ENCODE assay signal across 1 cellular context in the genomic region with DNA sequence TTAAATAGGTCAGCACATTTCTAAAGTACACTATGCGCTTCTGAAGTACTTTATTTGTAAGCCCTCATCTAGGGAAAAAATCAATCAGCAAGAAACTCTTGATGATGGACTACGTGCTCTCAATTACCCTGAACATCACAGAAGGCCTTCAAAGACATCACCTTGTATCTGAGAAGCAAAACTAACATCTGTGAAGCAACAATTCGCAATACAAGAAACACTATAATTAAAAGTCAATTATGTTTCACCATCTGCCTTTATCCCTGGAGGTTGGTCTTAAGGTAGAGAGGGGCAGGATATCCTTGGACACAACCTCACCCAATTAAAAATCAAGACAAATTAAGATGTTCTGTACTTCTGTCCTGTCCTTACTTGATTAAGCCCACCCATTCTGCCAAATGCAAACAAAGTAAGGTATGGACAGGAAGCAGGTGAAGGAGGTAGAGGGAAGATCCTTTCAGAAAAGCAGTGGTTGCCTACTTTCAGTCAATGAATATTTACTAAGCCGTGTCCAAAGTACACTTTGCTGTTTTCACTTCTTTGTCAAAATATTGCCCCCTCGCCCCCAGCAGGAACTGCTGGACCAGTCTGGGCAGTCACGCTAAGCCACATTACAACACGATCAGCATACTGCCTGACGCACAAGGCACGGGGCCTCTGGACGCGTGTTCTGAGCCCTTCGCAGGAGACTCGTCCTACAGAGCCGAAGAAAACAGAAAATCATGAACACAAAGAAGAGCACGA.
A peak's percentile ranks its signal among the peaks of the same experiment; 100 is the strongest.
TF ChIP-seq lines count a peak whose summit lies in the region.

No MANE protein-coding gene starts in this region.

TF ChIP-seq in K562, 482 proteins besides CTCF, POLR2A, EP300 and RAD21 (continued from another document):
- TF ChIP-seq ZNF592 (IDR thresholded peaks at IDR 0.05) (0 out of 2 replicates have a peak, but pooled peaks have one; percentile 49), L3MBTL2 (IDR thresholded peaks at IDR 0.05) (peak; percentile 78), ZNF24 (IDR thresholded peaks at IDR 0.05) (0 out of 2 replicates have a peak, but pooled peaks have one; percentile 15), SMAD1 (IDR thresholded peaks at IDR 0.05; ENCODE audit: low read depth, low read length, partially characterized antibody) (no peak), HES1 (IDR thresholded peaks at IDR 0.05; ENCODE audit: low read depth) (peak; percentile 14; the same call in 1 of the 2 replicates), MIER1 (IDR thresholded peaks at IDR 0.05; ENCODE audit: low read depth) (0 out of 2 replicates have a peak, but pooled peaks have one; percentile 36), SIRT6 (IDR thresholded peaks at IDR 0.05; ENCODE audit: low read depth, low read length) (no peak), ZNF316 (IDR thresholded peaks at IDR 0.05) (peak; percentile 38), ZNF232 (CRISPR knock-in tag; IDR thresholded peaks at IDR 0.05) (0 out of 2 replicates have a peak, but pooled peaks have one; percentile 9), CHCHD3 (CRISPR knock-in tag; IDR thresholded peaks at IDR 0.05) (no peak), NCOA1 (IDR thresholded peaks at IDR 0.05; ENCODE audit: low read depth) (no peak), MYC (IDR thresholded peaks at IDR 0.05; ENCODE audit: low read depth, low read length) (peak; percentile 68; the same call in 1 of the 2 replicates), MYC (CRISPR knock-in tag; IDR thresholded peaks at IDR 0.05; ENCODE audit: borderline replicate concordance, low read depth) (no peak), ILF3 (IDR thresholded peaks at IDR 0.05; ENCODE audit: borderline replicate concordance) (no peak)
- TF ChIP-seq, protein P1, sequence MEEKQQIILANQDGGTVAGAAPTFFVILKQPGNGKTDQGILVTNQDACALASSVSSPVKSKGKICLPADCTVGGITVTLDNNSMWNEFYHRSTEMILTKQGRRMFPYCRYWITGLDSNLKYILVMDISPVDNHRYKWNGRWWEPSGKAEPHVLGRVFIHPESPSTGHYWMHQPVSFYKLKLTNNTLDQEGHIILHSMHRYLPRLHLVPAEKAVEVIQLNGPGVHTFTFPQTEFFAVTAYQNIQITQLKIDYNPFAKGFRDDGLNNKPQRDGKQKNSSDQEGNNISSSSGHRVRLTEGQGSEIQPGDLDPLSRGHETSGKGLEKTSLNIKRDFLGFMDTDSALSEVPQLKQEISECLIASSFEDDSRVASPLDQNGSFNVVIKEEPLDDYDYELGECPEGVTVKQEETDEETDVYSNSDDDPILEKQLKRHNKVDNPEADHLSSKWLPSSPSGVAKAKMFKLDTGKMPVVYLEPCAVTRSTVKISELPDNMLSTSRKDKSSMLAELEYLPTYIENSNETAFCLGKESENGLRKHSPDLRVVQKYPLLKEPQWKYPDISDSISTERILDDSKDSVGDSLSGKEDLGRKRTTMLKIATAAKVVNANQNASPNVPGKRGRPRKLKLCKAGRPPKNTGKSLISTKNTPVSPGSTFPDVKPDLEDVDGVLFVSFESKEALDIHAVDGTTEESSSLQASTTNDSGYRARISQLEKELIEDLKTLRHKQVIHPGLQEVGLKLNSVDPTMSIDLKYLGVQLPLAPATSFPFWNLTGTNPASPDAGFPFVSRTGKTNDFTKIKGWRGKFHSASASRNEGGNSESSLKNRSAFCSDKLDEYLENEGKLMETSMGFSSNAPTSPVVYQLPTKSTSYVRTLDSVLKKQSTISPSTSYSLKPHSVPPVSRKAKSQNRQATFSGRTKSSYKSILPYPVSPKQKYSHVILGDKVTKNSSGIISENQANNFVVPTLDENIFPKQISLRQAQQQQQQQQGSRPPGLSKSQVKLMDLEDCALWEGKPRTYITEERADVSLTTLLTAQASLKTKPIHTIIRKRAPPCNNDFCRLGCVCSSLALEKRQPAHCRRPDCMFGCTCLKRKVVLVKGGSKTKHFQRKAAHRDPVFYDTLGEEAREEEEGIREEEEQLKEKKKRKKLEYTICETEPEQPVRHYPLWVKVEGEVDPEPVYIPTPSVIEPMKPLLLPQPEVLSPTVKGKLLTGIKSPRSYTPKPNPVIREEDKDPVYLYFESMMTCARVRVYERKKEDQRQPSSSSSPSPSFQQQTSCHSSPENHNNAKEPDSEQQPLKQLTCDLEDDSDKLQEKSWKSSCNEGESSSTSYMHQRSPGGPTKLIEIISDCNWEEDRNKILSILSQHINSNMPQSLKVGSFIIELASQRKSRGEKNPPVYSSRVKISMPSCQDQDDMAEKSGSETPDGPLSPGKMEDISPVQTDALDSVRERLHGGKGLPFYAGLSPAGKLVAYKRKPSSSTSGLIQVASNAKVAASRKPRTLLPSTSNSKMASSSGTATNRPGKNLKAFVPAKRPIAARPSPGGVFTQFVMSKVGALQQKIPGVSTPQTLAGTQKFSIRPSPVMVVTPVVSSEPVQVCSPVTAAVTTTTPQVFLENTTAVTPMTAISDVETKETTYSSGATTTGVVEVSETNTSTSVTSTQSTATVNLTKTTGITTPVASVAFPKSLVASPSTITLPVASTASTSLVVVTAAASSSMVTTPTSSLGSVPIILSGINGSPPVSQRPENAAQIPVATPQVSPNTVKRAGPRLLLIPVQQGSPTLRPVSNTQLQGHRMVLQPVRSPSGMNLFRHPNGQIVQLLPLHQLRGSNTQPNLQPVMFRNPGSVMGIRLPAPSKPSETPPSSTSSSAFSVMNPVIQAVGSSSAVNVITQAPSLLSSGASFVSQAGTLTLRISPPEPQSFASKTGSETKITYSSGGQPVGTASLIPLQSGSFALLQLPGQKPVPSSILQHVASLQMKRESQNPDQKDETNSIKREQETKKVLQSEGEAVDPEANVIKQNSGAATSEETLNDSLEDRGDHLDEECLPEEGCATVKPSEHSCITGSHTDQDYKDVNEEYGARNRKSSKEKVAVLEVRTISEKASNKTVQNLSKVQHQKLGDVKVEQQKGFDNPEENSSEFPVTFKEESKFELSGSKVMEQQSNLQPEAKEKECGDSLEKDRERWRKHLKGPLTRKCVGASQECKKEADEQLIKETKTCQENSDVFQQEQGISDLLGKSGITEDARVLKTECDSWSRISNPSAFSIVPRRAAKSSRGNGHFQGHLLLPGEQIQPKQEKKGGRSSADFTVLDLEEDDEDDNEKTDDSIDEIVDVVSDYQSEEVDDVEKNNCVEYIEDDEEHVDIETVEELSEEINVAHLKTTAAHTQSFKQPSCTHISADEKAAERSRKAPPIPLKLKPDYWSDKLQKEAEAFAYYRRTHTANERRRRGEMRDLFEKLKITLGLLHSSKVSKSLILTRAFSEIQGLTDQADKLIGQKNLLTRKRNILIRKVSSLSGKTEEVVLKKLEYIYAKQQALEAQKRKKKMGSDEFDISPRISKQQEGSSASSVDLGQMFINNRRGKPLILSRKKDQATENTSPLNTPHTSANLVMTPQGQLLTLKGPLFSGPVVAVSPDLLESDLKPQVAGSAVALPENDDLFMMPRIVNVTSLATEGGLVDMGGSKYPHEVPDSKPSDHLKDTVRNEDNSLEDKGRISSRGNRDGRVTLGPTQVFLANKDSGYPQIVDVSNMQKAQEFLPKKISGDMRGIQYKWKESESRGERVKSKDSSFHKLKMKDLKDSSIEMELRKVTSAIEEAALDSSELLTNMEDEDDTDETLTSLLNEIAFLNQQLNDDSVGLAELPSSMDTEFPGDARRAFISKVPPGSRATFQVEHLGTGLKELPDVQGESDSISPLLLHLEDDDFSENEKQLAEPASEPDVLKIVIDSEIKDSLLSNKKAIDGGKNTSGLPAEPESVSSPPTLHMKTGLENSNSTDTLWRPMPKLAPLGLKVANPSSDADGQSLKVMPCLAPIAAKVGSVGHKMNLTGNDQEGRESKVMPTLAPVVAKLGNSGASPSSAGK (IDR thresholded peaks at IDR 0.05), result peak; percentile 92
TF ChIP-seq in K562: peak in this region for 19.
